ENCODE assay signal across 8 cellular contexts in the genomic region with DNA sequence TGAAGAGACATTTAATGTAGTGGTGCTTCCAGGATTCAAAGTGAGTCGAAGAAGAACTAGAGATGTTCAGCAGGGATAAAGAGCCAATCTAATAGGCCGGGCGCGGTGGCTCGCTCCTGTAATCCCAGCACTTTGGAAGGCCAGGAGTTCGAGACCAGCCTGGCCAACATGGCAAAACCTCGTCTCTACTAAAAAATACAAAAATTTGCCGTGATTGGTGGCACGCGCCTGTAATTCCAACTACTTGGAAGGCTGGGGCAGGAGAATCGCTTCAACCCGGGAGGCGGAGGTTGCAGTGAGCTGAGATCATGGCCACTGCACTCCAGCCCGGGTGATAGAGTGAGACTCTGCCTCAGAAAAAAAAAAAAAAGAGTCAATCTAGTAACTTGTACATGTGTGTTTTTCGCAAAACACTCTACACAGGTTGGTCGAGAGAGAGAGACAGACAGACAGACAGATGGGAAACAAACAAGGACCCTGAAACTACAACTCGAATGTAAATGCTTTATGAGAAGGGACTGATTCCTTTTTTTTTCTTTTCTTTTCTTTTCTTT. TPM values are rescaled to one million over a fixed set of nuclear protein-coding genes. Genes with fewer than 3 reads are reported as not detected.
A peak's percentile ranks its signal among the peaks of the same experiment; 100 is the strongest.
DNase-seq lines count a peak whose midpoint lies in the region; ATAC-seq and TF ChIP-seq lines count a peak whose summit lies in the region.

No MANE protein-coding gene starts in this region.

- no peak overlapping the region for H2BK15ac ChIP-seq in IMR-90 (ENCODE audit: low read depth, low read length)

- H3K4me1 ChIP-seq in IMR-90 (ENCODE audit: control insufficient read depth, insufficient read depth, low read length): no peaks in the 10 kb centered on the region
- H3K4me1 ChIP-seq in mucosa of rectum (ENCODE audit: control insufficient read depth in 2 of 2, insufficient read depth in 2 of 2, low read length in 2 of 2): peaks cover 6 to 9% of the 10 kb centered on the region in 2 donors

- DNase-seq in IMR-90 (no peak), caudate nucleus (lab: John Stamatoyannopoulos, UW) (no peak), GM03348 (ENCODE audit: low spot score) (no peak), DMS114 treated with DMSO at 0.1 percent for 48 hours (lab: John Stamatoyannopoulos, UW; ENCODE audit: unreplicated experiment) (no peak)

- no peaks in the 10 kb centered on the region for H3K27me3 ChIP-seq in IMR-90 (ENCODE audit: control insufficient read depth, insufficient read depth, low read length)
- no peaks in the 10 kb centered on the region for H3K27me3 ChIP-seq in mucosa of rectum (ENCODE audit: control insufficient read depth in 2 of 2, insufficient read depth in 2 of 2, low read length in 2 of 2)

- no peaks in the 10 kb centered on the region for H3K9me3 ChIP-seq in IMR-90 (ENCODE audit: control insufficient read depth, insufficient read depth, low read length)
- no peaks in the 10 kb centered on the region for H3K9me3 ChIP-seq in mucosa of rectum (ENCODE audit: control insufficient read depth in 2 of 2, low read length in 2 of 2)

- dilution Hi-C loops in IMR-90 (cut with HindIII; ENCODE audit: low sequenced_read_pairs, unreplicated experiment): no loop called here

- H3K27ac ChIP-seq in 22Rv1 (peak overlapping the region; percentile 77), IMR-90 (ENCODE audit: insufficient read depth, low read length) (peak overlapping the region; percentile 25), caudate nucleus (ENCODE audit: low read depth, low read length) (peak overlapping the region; percentile 77), mucosa of rectum (ENCODE audit: low read depth in 2 of 2, low read length in 2 of 2) (peak overlapping the region; percentile 86 to 87)

- peak overlapping the region; percentile 6 for H3K9ac ChIP-seq in IMR-90 (ENCODE audit: low read depth, low read length)
- H3K9ac ChIP-seq in mucosa of rectum (ENCODE audit: low read depth in 1 of 2, low read length in 2 of 2): peak overlapping the region; percentile 68 to 75

- no peaks in the 10 kb centered on the region for H4K20me1 ChIP-seq in IMR-90 (ENCODE audit: insufficient read depth, low read length)

- H4K8ac ChIP-seq in IMR-90 (ENCODE audit: low read depth in 2 of 2, low read length in 2 of 2): peak overlapping the region; percentile 74 to 75; a peak in 3 of 4 replicates

- H3K36me3 ChIP-seq in IMR-90 (ENCODE audit: control insufficient read depth, insufficient read depth, low read length) (peaks cover 1% of the 10 kb centered on the region; the same call in 1 of the 2 replicates), mucosa of rectum (ENCODE audit: control insufficient read depth in 2 of 2, insufficient read depth in 2 of 2, low read length in 2 of 2) (peaks cover 0 to 10% of the 10 kb centered on the region in 2 donors)

- peak overlapping the region; percentile 39 for H4K5ac ChIP-seq in IMR-90 (ENCODE audit: low read depth, low read length)

- peak overlapping the region; percentile 33 for H4K91ac ChIP-seq in IMR-90 (ENCODE audit: insufficient read depth, low read depth, low read length)

- no peak for TF ChIP-seq POLR2A in IMR-90 (IDR thresholded peaks at IDR 0.05; ENCODE audit: low read depth, low read length)

- H3K79me1 ChIP-seq in IMR-90 (ENCODE audit: low read depth in 1 of 2, low read length in 2 of 2): peaks cover 10 to 23% of the 10 kb centered on the region in 2 experiments; a peak in 3 of 4 replicates

- H3K4ac ChIP-seq in IMR-90 (ENCODE audit: low read depth, low read length): peak overlapping the region; percentile 60

- CTCF ChIA-PET in IMR-90 (lab: Yijun Ruan, JAX): no interaction called here

- no peak overlapping the region for H3K56ac ChIP-seq in IMR-90 (ENCODE audit: extremely low read depth, insufficient read depth, low read length)

- H2BK20ac ChIP-seq in IMR-90 (ENCODE audit: low read depth, low read length): no peak overlapping the region

- no peak for TF ChIP-seq RAD21 in IMR-90 (IDR thresholded peaks at IDR 0.05; ENCODE audit: low read length)

- TF ChIP-seq CTCF in 22Rv1 (IDR thresholded peaks at IDR 0.05) (peak; percentile 61), IMR-90 (conservative IDR thresholded peaks at IDR 0.05; ENCODE audit: low read depth, low read length) (no peak)

- H3K18ac ChIP-seq in IMR-90 (ENCODE audit: low read depth, low read length): no peak overlapping the region

- H3K23ac ChIP-seq in IMR-90 (ENCODE audit: low read depth, low read length): peak overlapping the region; percentile 27; the same call in 1 of the 2 replicates

- BruUV-seq in IMR-90 (replicated peaks; lab: Mats Ljungman, UMichigan): no TSS peak

- in situ Hi-C loops in IMR-90 (cut with MboI; ENCODE audit: low sequenced_read_pairs): no loop called here

- peak overlapping the region; percentile 91 for H2AFZ ChIP-seq in IMR-90 (replicated peaks; ENCODE audit: low read length, poor library complexity)

- H2BK120ac ChIP-seq in IMR-90 (ENCODE audit: low read depth, low read length): peak overlapping the region; percentile 5; the same call in 1 of the 2 replicates

- 0 out of 2 replicates have a peak overlapping the region, but pooled peaks have one; percentile 1 for H3K14ac ChIP-seq in IMR-90 (replicated peaks; ENCODE audit: low read depth, low read length)

- peak overlapping the region; percentile 15 for H2BK5ac ChIP-seq in IMR-90 (ENCODE audit: low read depth, low read length, poor library complexity, severe bottlenecking)

- H2AK5ac ChIP-seq in IMR-90 (ENCODE audit: low read depth, low read length): peak overlapping the region; percentile 10

- H3K4me3 ChIP-seq in IMR-90 (ENCODE audit: insufficient read depth, low read depth, low read length) (peak overlapping the region; percentile 71), mucosa of rectum (ENCODE audit: low read length in 2 of 2) (peak overlapping the region; percentile 90 to 94)

- POLR2A ChIA-PET in IMR-90 (lab: Charles Lee; ENCODE audit: unreplicated experiment): no interaction called here

- ATAC-seq in IMR-90 (ENCODE audit: low read depth) (no peak), GM21737 (IDR thresholded peaks at IDR 0.05; ENCODE audit: unreplicated experiment) (no peak), GM21515 (IDR thresholded peaks at IDR 0.05; ENCODE audit: unreplicated experiment) (no peak)

- H3K9me1 ChIP-seq in IMR-90 (ENCODE audit: insufficient read depth, low read length): no peaks in the 10 kb centered on the region

- intact Hi-C loops in IMR-90 (cut with micrococcal nuclease): loop anchor here (1.0 to 2.0 kb wide), 2 partner anchors 58 to 82 kb away; partner anchors contain the start of gene AGAP3

- H3K4me2 ChIP-seq in IMR-90 (ENCODE audit: low read depth, low read length): peak overlapping the region; percentile 58

- 51% methylated on average over 5 of the region's 17 CpGs; no CpG with 5 or more reads in 1 of the 2 experiments for WGBS in IMR-90 (ENCODE audit: extremely low coverage in 2 of 2, insufficient read length in 1 of 2), 2 experiments

- peak overlapping the region; percentile 74 for H2AK9ac ChIP-seq in IMR-90 (replicated peaks; ENCODE audit: low read depth, low read length, poor library complexity)

TF ChIP-seq in IMR-90, 13 proteins besides CTCF, POLR2A, EP300 and RAD21 (continues in another document):
- no peak for TF ChIP-seq MAZ (IDR thresholded peaks at IDR 0.05; ENCODE audit: borderline replicate concordance, low read depth, low read length)
- TF ChIP-seq USF2 (IDR thresholded peaks at IDR 0.05; ENCODE audit: low read depth, low read length): no peak
- no peak for TF ChIP-seq CHD1 (IDR thresholded peaks at IDR 0.05; ENCODE audit: low read depth, low read length)
- TF ChIP-seq BHLHE40 (IDR thresholded peaks at IDR 0.05; ENCODE audit: low read depth, low read length): no peak
- no peak for TF ChIP-seq MAFK (IDR thresholded peaks at IDR 0.05; ENCODE audit: low read depth, low read length)
- TF ChIP-seq ELK1 (IDR thresholded peaks at IDR 0.05; ENCODE audit: borderline replicate concordance, low read depth, low read length): no peak
- TF ChIP-seq SMC3 (IDR thresholded peaks at IDR 0.05; ENCODE audit: low read depth, low read length): no peak

RNA-seq across cellular contexts. Expression of gene ABCB8, which starts 0.8 kb away (rescaled TPM):
- total RNA-seq in IMR-90 (2012; rRNA removed): 14.7 and 16.3 TPM in 2 replicates
- 26.8 and 27.5 TPM in 2 replicates for polyA plus RNA-seq in IMR-90 (2012; rRNA removed)
- 13.0 and 25.1 TPM in 2 replicates for polyA plus RNA-seq in IMR-90 (2012; cell fraction: cytosol; rRNA removed)
- 62.3 and 128 TPM in 2 replicates for polyA plus RNA-seq in IMR-90 (2012; cell fraction: nucleus; rRNA removed; ENCODE audit: low replicate concordance)

RNA-seq across cellular contexts. Expression of gene ATG9B, which starts 4.7 kb away (rescaled TPM):
- total RNA-seq in IMR-90 (2012; rRNA removed): 0.18 TPM in 1 of 2 replicates, not detected in the other
- polyA plus RNA-seq in IMR-90 (2012; rRNA removed): 0.91 and 1.1 TPM in 2 replicates
- 0.22 and 0.49 TPM in 2 replicates for polyA plus RNA-seq in IMR-90 (2012; cell fraction: cytosol; rRNA removed)
- 3.2 and 5.6 TPM in 2 replicates for polyA plus RNA-seq in IMR-90 (2012; cell fraction: nucleus; rRNA removed; ENCODE audit: low replicate concordance)

RNA-seq across cellular contexts. Expression of gene ASIC3, which starts 19.3 kb away (rescaled TPM):
- not detected in 2 replicates for total RNA-seq in IMR-90 (2012; rRNA removed)
- polyA plus RNA-seq in IMR-90 (2012; rRNA removed): 0.70 and 0.74 TPM in 2 replicates
- 0.21 and 0.38 TPM in 2 replicates for polyA plus RNA-seq in IMR-90 (2012; cell fraction: cytosol; rRNA removed)
- 4.8 and 9.1 TPM in 2 replicates for polyA plus RNA-seq in IMR-90 (2012; cell fraction: nucleus; rRNA removed; ENCODE audit: low replicate concordance)

RNA-seq across cellular contexts. Expression of gene CDK5, which starts 28.7 kb away (rescaled TPM):
- total RNA-seq in IMR-90 (2012; rRNA removed): 22.4 and 24.7 TPM in 2 replicates
- polyA plus RNA-seq in IMR-90 (2012; rRNA removed): 34.8 and 45.6 TPM in 2 replicates
- polyA plus RNA-seq in IMR-90 (2012; cell fraction: cytosol; rRNA removed): 29.1 and 41.6 TPM in 2 replicates
- polyA plus RNA-seq in IMR-90 (2012; cell fraction: nucleus; rRNA removed; ENCODE audit: low replicate concordance): 16.0 and 19.1 TPM in 2 replicates

RNA-seq across cellular contexts. Expression of gene SLC4A2, which starts 30.4 kb away (rescaled TPM):
- total RNA-seq in IMR-90 (2012; rRNA removed): 25.3 and 29.6 TPM in 2 replicates
- polyA plus RNA-seq in IMR-90 (2012; rRNA removed): 91.0 and 112 TPM in 2 replicates
- polyA plus RNA-seq in IMR-90 (2012; cell fraction: cytosol; rRNA removed): 70.2 and 89.3 TPM in 2 replicates
- polyA plus RNA-seq in IMR-90 (2012; cell fraction: nucleus; rRNA removed; ENCODE audit: low replicate concordance): 205 and 510 TPM in 2 replicates

Comparison
In these comparisons a context has a peak if more than half of its experiments do, and no peak if none do; other contexts are left out.
1. H3K27ac ChIP-seq: peak in every context shown above with its lines; median percentile 86 in mucosa of rectum; 77 in 22Rv1; 77 in caudate nucleus; 25 in IMR-90.